1 cellular context compared by ENCODE assay signal in the genomic region with DNA sequence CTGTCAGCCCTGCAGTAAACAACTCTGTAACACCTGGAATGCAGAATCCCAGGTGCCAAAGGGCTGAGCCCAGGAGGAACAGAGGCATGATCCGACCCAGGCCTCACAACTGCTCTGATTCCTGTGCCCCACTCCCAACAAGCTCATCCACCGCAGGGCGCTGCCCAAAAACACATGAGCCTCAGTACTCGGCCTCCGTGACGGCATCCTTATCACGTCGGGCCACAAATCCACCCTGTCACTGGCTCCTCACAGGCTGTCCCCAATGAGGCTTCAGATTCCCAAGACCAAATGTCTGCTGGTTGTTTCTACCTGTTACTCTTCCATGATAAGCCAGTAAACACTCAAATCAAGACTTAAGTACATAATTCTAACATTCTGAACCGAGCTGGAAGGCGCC.
TF ChIP-seq lines count a peak whose summit lies in the region.

No MANE protein-coding gene starts in this region.

TF ChIP-seq in K562, 482 proteins besides CTCF, POLR2A, EP300 and RAD21 (continued from another document):
- TF ChIP-seq, protein P1, sequence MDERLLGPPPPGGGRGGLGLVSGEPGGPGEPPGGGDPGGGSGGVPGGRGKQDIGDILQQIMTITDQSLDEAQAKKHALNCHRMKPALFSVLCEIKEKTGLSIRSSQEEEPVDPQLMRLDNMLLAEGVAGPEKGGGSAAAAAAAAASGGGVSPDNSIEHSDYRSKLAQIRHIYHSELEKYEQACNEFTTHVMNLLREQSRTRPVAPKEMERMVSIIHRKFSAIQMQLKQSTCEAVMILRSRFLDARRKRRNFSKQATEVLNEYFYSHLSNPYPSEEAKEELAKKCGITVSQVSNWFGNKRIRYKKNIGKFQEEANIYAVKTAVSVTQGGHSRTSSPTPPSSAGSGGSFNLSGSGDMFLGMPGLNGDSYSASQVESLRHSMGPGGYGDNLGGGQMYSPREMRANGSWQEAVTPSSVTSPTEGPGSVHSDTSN (CRISPR knock-in tag; IDR thresholded peaks at IDR 0.05; ENCODE audit: low read depth) = no peak
- TF ChIP-seq, protein P1 (tag; conservative IDR thresholded peaks at IDR 0.05; ENCODE audit: low read depth) = peak; percentile 45
- TF ChIP-seq CBX2 (IDR thresholded peaks at IDR 0.05; ENCODE audit: insufficient read depth, low read length, poor library complexity, severe bottlenecking) (no peak), TEAD4 (IDR thresholded peaks at IDR 0.05; ENCODE audit: low read length) (no peak), TEAD4 (CRISPR knock-in tag; IDR thresholded peaks at IDR 0.05; ENCODE audit: borderline replicate concordance) (no peak), SMAD4 (CRISPR knock-in tag; conservative IDR thresholded peaks at IDR 0.05) (0 out of 2 replicates have a peak, but pooled peaks have one; percentile 24), NR4A1 (CRISPR knock-in tag; IDR thresholded peaks at IDR 0.05) (no peak), NR4A1 (tag; IDR thresholded peaks at IDR 0.05) (no peak), SRSF3 (IDR thresholded peaks at IDR 0.05; ENCODE audit: insufficient read depth, low read length) (no peak), L3MBTL2 (IDR thresholded peaks at IDR 0.05) (no peak), ELF2 (CRISPR knock-in tag; IDR thresholded peaks at IDR 0.05) (no peak), ARID1B (IDR thresholded peaks at IDR 0.05) (peak; percentile 19; the same call in 1 of the 2 replicates), TCF3 (CRISPR knock-in tag; IDR thresholded peaks at IDR 0.05) (peak; percentile 16; the same call in 1 of the 2 replicates), ATF1 (CRISPR knock-in tag; IDR thresholded peaks at IDR 0.05) (no peak), ATF1 (tag; IDR thresholded peaks at IDR 0.05) (0 out of 2 replicates have a peak, but pooled peaks have one; percentile 16), CBFA2T3 (IDR thresholded peaks at IDR 0.05) (peak; percentile 34; the same call in 1 of the 2 replicates), MEIS2 (IDR thresholded peaks at IDR 0.05; ENCODE audit: partially characterized antibody) (peak; percentile 66), KLF16 (IDR thresholded peaks at IDR 0.05) (no peak), NR1H2 (CRISPR knock-in tag; IDR thresholded peaks at IDR 0.05) (no peak), RBBP5 (IDR thresholded peaks at IDR 0.05; ENCODE audit: borderline replicate concordance, insufficient read depth, low read length, poor library complexity, severe bottlenecking) (no peak), U2AF2 (optimal IDR thresholded peaks at IDR 0.05; ENCODE audit: low read depth, low read length) (no peak)
- TF ChIP-seq, protein P2, sequence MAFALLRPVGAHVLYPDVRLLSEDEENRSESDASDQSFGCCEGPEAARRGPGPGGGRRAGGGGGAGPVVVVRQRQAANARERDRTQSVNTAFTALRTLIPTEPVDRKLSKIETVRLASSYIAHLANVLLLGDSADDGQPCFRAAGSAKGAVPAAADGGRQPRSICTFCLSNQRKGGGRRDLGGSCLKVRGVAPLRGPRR (CRISPR knock-in tag; IDR thresholded peaks at IDR 0.05) = no peak
- TF ChIP-seq, protein P3, sequence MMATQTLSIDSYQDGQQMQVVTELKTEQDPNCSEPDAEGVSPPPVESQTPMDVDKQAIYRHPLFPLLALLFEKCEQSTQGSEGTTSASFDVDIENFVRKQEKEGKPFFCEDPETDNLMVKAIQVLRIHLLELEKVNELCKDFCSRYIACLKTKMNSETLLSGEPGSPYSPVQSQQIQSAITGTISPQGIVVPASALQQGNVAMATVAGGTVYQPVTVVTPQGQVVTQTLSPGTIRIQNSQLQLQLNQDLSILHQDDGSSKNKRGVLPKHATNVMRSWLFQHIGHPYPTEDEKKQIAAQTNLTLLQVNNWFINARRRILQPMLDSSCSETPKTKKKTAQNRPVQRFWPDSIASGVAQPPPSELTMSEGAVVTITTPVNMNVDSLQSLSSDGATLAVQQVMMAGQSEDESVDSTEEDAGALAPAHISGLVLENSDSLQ (IDR thresholded peaks at IDR 0.05) = peak; percentile 74
- TF ChIP-seq, protein P4, sequence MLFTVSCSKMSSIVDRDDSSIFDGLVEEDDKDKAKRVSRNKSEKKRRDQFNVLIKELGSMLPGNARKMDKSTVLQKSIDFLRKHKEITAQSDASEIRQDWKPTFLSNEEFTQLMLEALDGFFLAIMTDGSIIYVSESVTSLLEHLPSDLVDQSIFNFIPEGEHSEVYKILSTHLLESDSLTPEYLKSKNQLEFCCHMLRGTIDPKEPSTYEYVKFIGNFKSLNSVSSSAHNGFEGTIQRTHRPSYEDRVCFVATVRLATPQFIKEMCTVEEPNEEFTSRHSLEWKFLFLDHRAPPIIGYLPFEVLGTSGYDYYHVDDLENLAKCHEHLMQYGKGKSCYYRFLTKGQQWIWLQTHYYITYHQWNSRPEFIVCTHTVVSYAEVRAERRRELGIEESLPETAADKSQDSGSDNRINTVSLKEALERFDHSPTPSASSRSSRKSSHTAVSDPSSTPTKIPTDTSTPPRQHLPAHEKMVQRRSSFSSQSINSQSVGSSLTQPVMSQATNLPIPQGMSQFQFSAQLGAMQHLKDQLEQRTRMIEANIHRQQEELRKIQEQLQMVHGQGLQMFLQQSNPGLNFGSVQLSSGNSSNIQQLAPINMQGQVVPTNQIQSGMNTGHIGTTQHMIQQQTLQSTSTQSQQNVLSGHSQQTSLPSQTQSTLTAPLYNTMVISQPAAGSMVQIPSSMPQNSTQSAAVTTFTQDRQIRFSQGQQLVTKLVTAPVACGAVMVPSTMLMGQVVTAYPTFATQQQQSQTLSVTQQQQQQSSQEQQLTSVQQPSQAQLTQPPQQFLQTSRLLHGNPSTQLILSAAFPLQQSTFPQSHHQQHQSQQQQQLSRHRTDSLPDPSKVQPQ (CRISPR knock-in tag; IDR thresholded peaks at IDR 0.05; ENCODE audit: borderline replicate concordance) = no peak
- TF ChIP-seq, protein P5, sequence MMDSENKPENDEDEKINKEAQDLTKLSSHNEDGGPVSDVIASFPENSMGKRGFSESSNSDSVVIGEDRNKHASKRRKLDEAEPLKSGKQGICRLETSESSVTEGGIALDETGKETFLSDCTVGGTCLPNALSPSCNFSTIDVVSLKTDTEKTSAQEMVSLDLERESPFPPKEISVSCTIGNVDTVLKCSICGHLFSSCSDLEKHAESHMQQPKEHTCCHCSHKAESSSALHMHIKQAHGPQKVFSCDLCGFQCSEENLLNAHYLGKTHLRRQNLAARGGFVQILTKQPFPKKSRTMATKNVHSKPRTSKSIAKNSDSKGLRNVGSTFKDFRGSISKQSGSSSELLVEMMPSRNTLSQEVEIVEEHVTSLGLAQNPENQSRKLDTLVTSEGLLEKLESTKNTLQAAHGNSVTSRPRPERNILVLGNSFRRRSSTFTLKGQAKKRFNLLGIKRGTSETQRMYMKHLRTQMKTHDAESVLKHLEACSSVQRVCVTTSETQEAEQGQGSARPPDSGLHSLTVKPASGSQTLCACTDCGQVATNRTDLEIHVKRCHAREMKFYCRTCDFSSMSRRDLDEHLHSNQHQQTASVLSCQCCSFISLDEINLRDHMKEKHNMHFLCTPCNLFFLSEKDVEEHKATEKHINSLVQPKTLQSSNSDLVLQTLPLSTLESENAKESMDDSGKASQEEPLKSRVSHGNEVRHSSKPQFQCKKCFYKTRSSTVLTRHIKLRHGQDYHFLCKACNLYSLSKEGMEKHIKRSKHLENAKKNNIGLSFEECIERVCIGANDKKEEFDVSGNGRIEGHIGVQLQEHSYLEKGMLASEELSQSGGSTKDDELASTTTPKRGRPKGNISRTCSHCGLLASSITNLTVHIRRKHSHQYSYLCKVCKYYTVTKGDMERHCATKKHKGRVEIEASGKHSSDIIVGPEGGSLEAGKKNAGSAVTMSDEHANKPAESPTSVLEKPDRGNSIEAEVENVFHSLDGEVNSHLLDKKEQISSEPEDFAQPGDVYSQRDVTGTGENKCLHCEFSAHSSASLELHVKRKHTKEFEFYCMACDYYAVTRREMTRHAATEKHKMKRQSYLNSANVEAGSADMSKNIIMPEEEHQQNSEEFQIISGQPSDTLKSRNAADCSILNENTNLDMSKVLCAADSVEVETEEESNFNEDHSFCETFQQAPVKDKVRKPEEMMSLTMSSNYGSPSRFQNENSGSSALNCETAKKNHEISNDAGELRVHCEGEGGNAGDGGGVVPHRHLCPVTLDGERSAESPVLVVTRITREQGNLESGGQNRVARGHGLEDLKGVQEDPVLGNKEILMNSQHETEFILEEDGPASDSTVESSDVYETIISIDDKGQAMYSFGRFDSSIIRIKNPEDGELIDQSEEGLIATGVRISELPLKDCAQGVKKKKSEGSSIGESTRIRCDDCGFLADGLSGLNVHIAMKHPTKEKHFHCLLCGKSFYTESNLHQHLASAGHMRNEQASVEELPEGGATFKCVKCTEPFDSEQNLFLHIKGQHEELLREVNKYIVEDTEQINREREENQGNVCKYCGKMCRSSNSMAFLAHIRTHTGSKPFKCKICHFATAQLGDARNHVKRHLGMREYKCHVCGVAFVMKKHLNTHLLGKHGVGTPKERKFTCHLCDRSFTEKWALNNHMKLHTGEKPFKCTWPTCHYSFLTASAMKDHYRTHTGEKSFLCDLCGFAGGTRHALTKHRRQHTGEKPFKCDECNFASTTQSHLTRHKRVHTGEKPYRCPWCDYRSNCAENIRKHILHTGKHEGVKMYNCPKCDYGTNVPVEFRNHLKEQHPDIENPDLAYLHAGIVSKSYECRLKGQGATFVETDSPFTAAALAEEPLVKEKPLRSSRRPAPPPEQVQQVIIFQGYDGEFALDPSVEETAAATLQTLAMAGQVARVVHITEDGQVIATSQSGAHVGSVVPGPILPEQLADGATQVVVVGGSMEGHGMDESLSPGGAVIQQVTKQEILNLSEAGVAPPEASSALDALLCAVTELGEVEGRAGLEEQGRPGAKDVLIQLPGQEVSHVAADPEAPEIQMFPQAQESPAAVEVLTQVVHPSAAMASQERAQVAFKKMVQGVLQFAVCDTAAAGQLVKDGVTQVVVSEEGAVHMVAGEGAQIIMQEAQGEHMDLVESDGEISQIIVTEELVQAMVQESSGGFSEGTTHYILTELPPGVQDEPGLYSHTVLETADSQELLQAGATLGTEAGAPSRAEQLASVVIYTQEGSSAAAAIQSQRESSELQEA (IDR thresholded peaks at IDR 0.05; ENCODE audit: low read depth) = no peak
TF ChIP-seq in K562: peak in this region for 8.
